ENCODE assay signal across 1 cellular context in genomic region chr10:95475827-95476481, GRCh38.
TF ChIP-seq lines count a peak whose summit lies in the region.

No MANE protein-coding gene starts in this region.

TF ChIP-seq in HepG2, 621 proteins besides CTCF, POLR2A, EP300 and RAD21 (continued from another document and continues in another):
- TF ChIP-seq, protein P1, sequence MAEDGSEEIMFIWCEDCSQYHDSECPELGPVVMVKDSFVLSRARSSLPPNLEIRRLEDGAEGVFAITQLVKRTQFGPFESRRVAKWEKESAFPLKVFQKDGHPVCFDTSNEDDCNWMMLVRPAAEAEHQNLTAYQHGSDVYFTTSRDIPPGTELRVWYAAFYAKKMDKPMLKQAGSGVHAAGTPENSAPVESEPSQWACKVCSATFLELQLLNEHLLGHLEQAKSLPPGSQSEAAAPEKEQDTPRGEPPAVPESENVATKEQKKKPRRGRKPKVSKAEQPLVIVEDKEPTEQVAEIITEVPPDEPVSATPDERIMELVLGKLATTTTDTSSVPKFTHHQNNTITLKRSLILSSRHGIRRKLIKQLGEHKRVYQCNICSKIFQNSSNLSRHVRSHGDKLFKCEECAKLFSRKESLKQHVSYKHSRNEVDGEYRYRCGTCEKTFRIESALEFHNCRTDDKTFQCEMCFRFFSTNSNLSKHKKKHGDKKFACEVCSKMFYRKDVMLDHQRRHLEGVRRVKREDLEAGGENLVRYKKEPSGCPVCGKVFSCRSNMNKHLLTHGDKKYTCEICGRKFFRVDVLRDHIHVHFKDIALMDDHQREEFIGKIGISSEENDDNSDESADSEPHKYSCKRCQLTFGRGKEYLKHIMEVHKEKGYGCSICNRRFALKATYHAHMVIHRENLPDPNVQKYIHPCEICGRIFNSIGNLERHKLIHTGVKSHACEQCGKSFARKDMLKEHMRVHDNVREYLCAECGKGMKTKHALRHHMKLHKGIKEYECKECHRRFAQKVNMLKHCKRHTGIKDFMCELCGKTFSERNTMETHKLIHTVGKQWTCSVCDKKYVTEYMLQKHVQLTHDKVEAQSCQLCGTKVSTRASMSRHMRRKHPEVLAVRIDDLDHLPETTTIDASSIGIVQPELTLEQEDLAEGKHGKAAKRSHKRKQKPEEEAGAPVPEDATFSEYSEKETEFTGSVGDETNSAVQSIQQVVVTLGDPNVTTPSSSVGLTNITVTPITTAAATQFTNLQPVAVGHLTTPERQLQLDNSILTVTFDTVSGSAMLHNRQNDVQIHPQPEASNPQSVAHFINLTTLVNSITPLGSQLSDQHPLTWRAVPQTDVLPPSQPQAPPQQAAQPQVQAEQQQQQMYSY (CRISPR knock-in tag; IDR thresholded peaks at IDR 0.05) = no peak
- TF ChIP-seq, protein P2, sequence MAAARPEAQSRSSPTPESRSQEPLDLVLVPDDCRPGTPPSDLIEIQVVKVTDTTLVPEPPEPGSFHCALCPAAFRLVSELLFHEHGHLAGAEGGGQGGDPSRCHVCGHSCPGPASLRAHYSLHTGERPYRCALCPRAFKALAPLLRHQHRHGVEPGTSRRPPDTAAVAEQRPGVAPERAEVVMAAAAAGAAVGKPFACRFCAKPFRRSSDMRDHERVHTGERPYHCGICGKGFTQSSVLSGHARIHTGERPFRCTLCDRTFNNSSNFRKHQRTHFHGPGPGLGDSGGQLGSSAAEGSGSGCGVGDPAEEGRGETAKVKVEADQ (CRISPR knock-in tag; IDR thresholded peaks at IDR 0.05; ENCODE audit: borderline replicate concordance) = peak; percentile 58; the same call in 1 of the 2 replicates
- TF ChIP-seq SMARCE1 (IDR thresholded peaks at IDR 0.05; ENCODE audit: borderline replicate concordance) = no peak
- TF ChIP-seq, protein P3, sequence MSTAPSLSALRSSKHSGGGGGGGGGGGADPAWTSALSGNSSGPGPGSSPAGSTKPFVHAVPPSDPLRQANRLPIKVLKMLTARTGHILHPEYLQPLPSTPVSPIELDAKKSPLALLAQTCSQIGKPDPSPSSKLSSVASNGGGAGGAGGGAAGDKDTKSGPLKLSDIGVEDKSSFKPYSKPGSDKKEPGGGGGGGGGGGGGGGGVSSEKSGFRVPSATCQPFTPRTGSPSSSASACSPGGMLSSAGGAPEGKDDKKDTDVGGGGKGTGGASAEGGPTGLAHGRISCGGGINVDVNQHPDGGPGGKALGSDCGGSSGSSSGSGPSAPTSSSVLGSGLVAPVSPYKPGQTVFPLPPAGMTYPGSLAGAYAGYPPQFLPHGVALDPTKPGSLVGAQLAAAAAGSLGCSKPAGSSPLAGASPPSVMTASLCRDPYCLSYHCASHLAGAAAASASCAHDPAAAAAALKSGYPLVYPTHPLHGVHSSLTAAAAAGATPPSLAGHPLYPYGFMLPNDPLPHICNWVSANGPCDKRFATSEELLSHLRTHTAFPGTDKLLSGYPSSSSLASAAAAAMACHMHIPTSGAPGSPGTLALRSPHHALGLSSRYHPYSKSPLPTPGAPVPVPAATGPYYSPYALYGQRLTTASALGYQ (CRISPR knock-in tag; IDR thresholded peaks at IDR 0.05) = peak; percentile 78; the same call in 1 of the 2 replicates
- no peak for TF ChIP-seq ATRX (CRISPR knock-in tag; IDR thresholded peaks at IDR 0.05; ENCODE audit: borderline replicate concordance)
- peak; percentile 81 for TF ChIP-seq ZBTB7B (CRISPR knock-in tag; IDR thresholded peaks at IDR 0.05)
- no peak for TF ChIP-seq ZFP36L2 (CRISPR knock-in tag; IDR thresholded peaks at IDR 0.05)
- TF ChIP-seq RCOR2 (CRISPR knock-in tag; IDR thresholded peaks at IDR 0.05) = peak; percentile 92
- no peak for TF ChIP-seq BRF2 (CRISPR knock-in tag; IDR thresholded peaks at IDR 0.05)
- TF ChIP-seq ETV5 (CRISPR knock-in tag; IDR thresholded peaks at IDR 0.05; ENCODE audit: borderline replicate concordance) = peak; percentile 53; the same call in 1 of the 2 replicates
- TF ChIP-seq DMTF1 (CRISPR knock-in tag; IDR thresholded peaks at IDR 0.05) = no peak
- no peak for TF ChIP-seq ZMAT3 (CRISPR knock-in tag; conservative IDR thresholded peaks at IDR 0.05)
- no peak for TF ChIP-seq ZNF17 (CRISPR knock-in tag; IDR thresholded peaks at IDR 0.05)
- TF ChIP-seq KLF15 (CRISPR knock-in tag; IDR thresholded peaks at IDR 0.05; ENCODE audit: borderline replicate concordance) = no peak
- peak; percentile 71; the same call in 1 of the 2 replicates for TF ChIP-seq TBX3 (IDR thresholded peaks at IDR 0.05; ENCODE audit: borderline replicate concordance)
- no peak for TF ChIP-seq PRDM10 (CRISPR knock-in tag; IDR thresholded peaks at IDR 0.05; ENCODE audit: low read depth)
- TF ChIP-seq AGO2 (optimal IDR thresholded peaks at IDR 0.05; ENCODE audit: low read depth, low read length) = no peak
- no peak for TF ChIP-seq KDM5B (CRISPR knock-in tag; IDR thresholded peaks at IDR 0.05; ENCODE audit: borderline replicate concordance)
- TF ChIP-seq TOE1 (CRISPR knock-in tag; IDR thresholded peaks at IDR 0.05) = no peak; the same call in 1 of the 2 replicates
- TF ChIP-seq AGO1 (IDR thresholded peaks at IDR 0.05; ENCODE audit: low read depth, low read length, poor library complexity, severe bottlenecking) = no peak
- TF ChIP-seq ESRRA (CRISPR knock-in tag; IDR thresholded peaks at IDR 0.05; ENCODE audit: low read depth) = 0 out of 2 replicates have a peak, but pooled peaks have one; percentile 22
- TF ChIP-seq THAP8 (CRISPR knock-in tag; IDR thresholded peaks at IDR 0.05; ENCODE audit: borderline replicate concordance) = no peak
- no peak for TF ChIP-seq ZNF619 (CRISPR knock-in tag; IDR thresholded peaks at IDR 0.05)
- no peak for TF ChIP-seq ZNF350 (CRISPR knock-in tag; IDR thresholded peaks at IDR 0.05; ENCODE audit: borderline replicate concordance, low read depth)
- peak; percentile 83 for TF ChIP-seq ZKSCAN8 (CRISPR knock-in tag; IDR thresholded peaks at IDR 0.05; ENCODE audit: borderline replicate concordance)
- no peak for TF ChIP-seq ZNF773 (CRISPR knock-in tag; IDR thresholded peaks at IDR 0.05; ENCODE audit: borderline replicate concordance)
- peak; percentile 74; the same call in 1 of the 2 replicates for TF ChIP-seq ZSCAN20 (CRISPR knock-in tag; IDR thresholded peaks at IDR 0.05; ENCODE audit: borderline replicate concordance)
- peak; percentile 55 for TF ChIP-seq RBFOX2 (IDR thresholded peaks at IDR 0.05; ENCODE audit: low read depth, low read length)
- TF ChIP-seq BRD4 (CRISPR knock-in tag; IDR thresholded peaks at IDR 0.05) = peak; percentile 81
- no peak for TF ChIP-seq MAFG (CRISPR knock-in tag; IDR thresholded peaks at IDR 0.05)
- TF ChIP-seq HOXA9 (CRISPR knock-in tag; IDR thresholded peaks at IDR 0.05; ENCODE audit: borderline replicate concordance) = no peak
- TF ChIP-seq NFE2L2 (IDR thresholded peaks at IDR 0.05; ENCODE audit: low read length) = no peak
- TF ChIP-seq ZNF282 (IDR thresholded peaks at IDR 0.05; ENCODE audit: partially characterized antibody) = no peak
- peak; percentile 37; the same call in 1 of the 2 replicates for TF ChIP-seq SP5 (CRISPR knock-in tag; IDR thresholded peaks at IDR 0.05; ENCODE audit: borderline replicate concordance, low read depth)
- TF ChIP-seq PCBP1 (IDR thresholded peaks at IDR 0.05; ENCODE audit: borderline replicate concordance, low read depth, low read length) = no peak
- no peak for TF ChIP-seq TSC22D2 (CRISPR knock-in tag; IDR thresholded peaks at IDR 0.05; ENCODE audit: borderline replicate concordance)
- no peak for TF ChIP-seq ZNF318 (CRISPR knock-in tag; IDR thresholded peaks at IDR 0.05)
